8 cellular contexts compared by ENCODE assay signal in the genomic region with DNA sequence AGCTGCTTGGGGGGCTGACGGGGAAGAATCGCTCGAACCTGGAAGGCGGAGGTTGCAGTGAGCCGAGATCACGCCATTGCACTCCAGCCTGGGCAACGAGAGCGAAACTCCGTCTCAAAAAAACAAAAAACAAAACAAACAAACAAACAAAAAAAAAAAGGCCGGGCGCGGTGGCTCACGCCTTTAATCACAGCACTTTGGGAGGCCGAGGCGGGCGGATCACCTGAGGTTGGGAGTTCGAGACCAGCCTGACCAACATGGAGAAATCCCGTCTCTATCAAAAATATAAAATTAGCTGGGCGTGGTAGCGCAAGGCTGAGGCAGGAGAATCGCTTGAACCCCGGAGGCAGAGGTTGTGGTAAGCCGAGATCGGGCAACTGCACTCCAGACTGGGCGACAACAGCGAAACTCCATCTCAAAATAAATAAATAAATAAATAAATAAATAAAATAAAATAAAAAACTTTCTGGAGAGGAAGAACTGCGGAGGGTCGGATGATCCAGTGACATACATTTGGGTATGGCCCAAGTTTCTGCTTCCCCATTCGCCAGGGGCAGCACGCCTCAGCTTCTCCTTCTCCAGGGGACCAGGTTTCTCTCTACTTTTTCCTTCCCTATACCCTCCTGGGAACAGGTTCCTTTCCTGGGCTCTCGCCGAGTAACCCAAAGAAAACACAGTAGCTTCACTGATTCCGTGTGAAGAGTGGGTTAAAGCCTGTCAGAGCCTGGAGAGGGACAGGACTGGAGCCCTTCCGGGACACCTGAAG. TPM values are rescaled to one million over a fixed set of nuclear protein-coding genes. Genes with fewer than 3 reads are reported as not detected.
DNase-seq lines count a peak whose midpoint lies in the region; ATAC-seq and TF ChIP-seq lines count a peak whose summit lies in the region.
"Not testable (repeated sequence)": the region's sequence is repeated elsewhere in the genome, so short reads cannot be mapped to it uniquely, and the experiment has no call there.

No MANE protein-coding gene starts in this region.

- H3K27me3 Mint-ChIP-seq in activated CD8-positive, alpha-beta T cell treated with anti-CD3 and anti-CD28 coated beads for 36 hours: not testable (repeated sequence)

- TF ChIP-seq CTCF in HL-60 (IDR thresholded peaks at IDR 0.05; ENCODE audit: insufficient read depth, low read length); OCI-LY1 (IDR thresholded peaks at IDR 0.05; ENCODE audit: low read length); activated CD8-positive, alpha-beta T cell treated with anti-CD3 and anti-CD28 coated beads for 36 hours (IDR thresholded peaks at IDR 0.05): not testable (repeated sequence)

- H3K4me3 Mint-ChIP-seq in activated CD8-positive, alpha-beta T cell treated with anti-CD3 and anti-CD28 coated beads for 36 hours: peak overlapping the region; percentile 90
- peak overlapping the region; percentile 87 for H3K4me3 Mint-ChIP-seq in stimulated activated effector memory CD8-positive, alpha-beta T cell treated with anti-CD3 and anti-CD28 coated beads, Interleukin-12 subunit alpha, Interleukin-12 subunit beta, amount 100 ng/mL, for 72 hours

- H3K27ac ChIP-seq in BLaER1 (peak overlapping the region; percentile 91), HL-60 (replicated peaks) (peak overlapping the region; percentile 81), cingulate gyrus (ENCODE audit: low read depth, low read length) (peak overlapping the region; percentile 80), muscle layer of duodenum (ENCODE audit: low read length) (peak overlapping the region; percentile 92)
- not testable (repeated sequence) for H3K27ac ChIP-seq in OCI-LY1 (ENCODE audit: low read depth, low read length, poor library complexity, severe bottlenecking)

- peaks cover 32% of the 10 kb centered on the region for H3K4me1 Mint-ChIP-seq in activated CD8-positive, alpha-beta T cell treated with anti-CD3 and anti-CD28 coated beads for 36 hours (ENCODE audit: low read depth)
- peaks cover 40% of the 10 kb centered on the region for H3K4me1 Mint-ChIP-seq in stimulated activated effector memory CD8-positive, alpha-beta T cell treated with anti-CD3 and anti-CD28 coated beads, Interleukin-12 subunit alpha, Interleukin-12 subunit beta, amount 100 ng/mL, for 72 hours

- H3K9me3 ChIP-seq in BLaER1; OCI-LY1 (ENCODE audit: low read length); muscle layer of duodenum (ENCODE audit: control insufficient read depth in 1 of 2, low read length in 2 of 2): not testable (repeated sequence)

- H3F3A ChIP-seq in OCI-LY1 (ENCODE audit: insufficient read depth, low read length): not testable (repeated sequence)

- not testable (repeated sequence) for H3K36me3 Mint-ChIP-seq in activated CD8-positive, alpha-beta T cell treated with anti-CD3 and anti-CD28 coated beads for 36 hours (ENCODE audit: low read depth)
- peaks cover 32% of the 10 kb centered on the region for H3K36me3 Mint-ChIP-seq in stimulated activated effector memory CD8-positive, alpha-beta T cell treated with anti-CD3 and anti-CD28 coated beads, Interleukin-12 subunit alpha, Interleukin-12 subunit beta, amount 100 ng/mL, for 72 hours

- H4K20me1 ChIP-seq in BLaER1: peaks cover 53% of the 10 kb centered on the region
- not testable (repeated sequence) for H4K20me1 ChIP-seq in OCI-LY1 (ENCODE audit: insufficient read depth, low read length)

- H3K4me2 ChIP-seq in BLaER1: peak overlapping the region; percentile 85
- peak overlapping the region; percentile 65 for H3K4me2 ChIP-seq in OCI-LY1 (ENCODE audit: low read length)

- peak; percentile 55 to 65 for DNase-seq in HL-60 (ENCODE audit: low read depth in 1 of 2, low spot score in 1 of 2)
- not testable (repeated sequence) for DNase-seq in activated CD8-positive, alpha-beta T cell treated with anti-CD3 and anti-CD28 coated beads for 36 hours; stimulated activated effector memory CD8-positive, alpha-beta T cell treated with anti-CD3 and anti-CD28 coated beads, Interleukin-12 subunit alpha, Interleukin-12 subunit beta, amount 100 ng/mL, for 72 hours (ENCODE audit: low spot score in 2 of 2)
- DNase-seq in hepatic stellate cell (ENCODE audit: low spot score): peak; percentile 47

- not testable (repeated sequence) for H3K27me3 ChIP-seq in BLaER1; HL-60 (ENCODE audit: insufficient read depth, poor library complexity, severe bottlenecking); OCI-LY1 (ENCODE audit: insufficient read depth, low read length); muscle layer of duodenum (ENCODE audit: low read depth, low read length)

- H2AFZ ChIP-seq in OCI-LY1 (ENCODE audit: low read length): not testable (repeated sequence)

- H3K9me2 ChIP-seq in OCI-LY1 (ENCODE audit: low read depth, low read length): not testable (repeated sequence)

- not testable (repeated sequence) for H3K79me2 ChIP-seq in OCI-LY1 (ENCODE audit: insufficient read depth, low read length)

- peaks cover 31% of the 10 kb centered on the region for H3K4me1 ChIP-seq in BLaER1
- peaks cover 14% of the 10 kb centered on the region for H3K4me1 ChIP-seq in OCI-LY1 (ENCODE audit: insufficient read depth, low read length, severe bottlenecking)
- peaks cover 0 to 28% of the 10 kb centered on the region in 2 donors for H3K4me1 ChIP-seq in muscle layer of duodenum (ENCODE audit: control insufficient read depth in 1 of 2, insufficient read depth in 2 of 2, low read length in 2 of 2)

- peaks cover 21% of the 10 kb centered on the region; the same call in 1 of the 2 replicates for H3K36me3 ChIP-seq in BLaER1
- H3K36me3 ChIP-seq in OCI-LY1 (ENCODE audit: insufficient read depth, low read length); muscle layer of duodenum (ENCODE audit: control insufficient read depth in 1 of 2, insufficient read depth in 2 of 2, low read length in 2 of 2): not testable (repeated sequence)

- H3K27ac Mint-ChIP-seq in activated CD8-positive, alpha-beta T cell treated with anti-CD3 and anti-CD28 coated beads for 36 hours: peak overlapping the region; percentile 94
- H3K27ac Mint-ChIP-seq in stimulated activated effector memory CD8-positive, alpha-beta T cell treated with anti-CD3 and anti-CD28 coated beads, Interleukin-12 subunit alpha, Interleukin-12 subunit beta, amount 100 ng/mL, for 72 hours: peak overlapping the region; percentile 93

- ATAC-seq in activated CD8-positive, alpha-beta T cell treated with anti-CD3 and anti-CD28 coated beads for 36 hours; stimulated activated effector memory CD8-positive, alpha-beta T cell treated with anti-CD3 and anti-CD28 coated beads, Interleukin-12 subunit alpha, Interleukin-12 subunit beta, amount 100 ng/mL, for 72 hours: not testable (repeated sequence)

- not testable (repeated sequence) for H3K9me3 Mint-ChIP-seq in activated CD8-positive, alpha-beta T cell treated with anti-CD3 and anti-CD28 coated beads for 36 hours; stimulated activated effector memory CD8-positive, alpha-beta T cell treated with anti-CD3 and anti-CD28 coated beads, Interleukin-12 subunit alpha, Interleukin-12 subunit beta, amount 100 ng/mL, for 72 hours

- CTCF ChIA-PET in activated CD8-positive, alpha-beta T cell treated with anti-CD3 and anti-CD28 coated beads for 36 hours (lab: Charles Lee): interaction anchor here (1.0 to 3.5 kb wide), 7 partner anchors 9 to 214 kb away, joined by 3 to 25 read pairs (median 4); no protein-coding TSS in a partner anchor

- POLR2A ChIA-PET in activated CD8-positive, alpha-beta T cell treated with anti-CD3 and anti-CD28 coated beads for 36 hours (lab: Charles Lee): interaction anchor here (0.7 to 1.2 kb wide), 6 partner anchors 10 to 236 kb away, joined by 3 to 6 read pairs (median 4); a partner anchor contains a TSS

- H3K9ac ChIP-seq in BLaER1 (peak overlapping the region; percentile 88), OCI-LY1 (ENCODE audit: low read length) (peak overlapping the region; percentile 89)

- intact Hi-C loops in activated CD8-positive, alpha-beta T cell treated with anti-CD3 and anti-CD28 coated beads for 36 hours (cut with micrococcal nuclease): not testable (repeated sequence)

- H3K4me3 ChIP-seq in BLaER1 (peak overlapping the region; percentile 87), HL-60 (replicated peaks; ENCODE audit: insufficient read depth, low read length) (peak overlapping the region; percentile 96), OCI-LY1 (ENCODE audit: low read depth, low read length, poor library complexity, severe bottlenecking) (peak overlapping the region; percentile 83), muscle layer of duodenum (ENCODE audit: low read depth in 1 of 2, low read length in 2 of 2) (peak overlapping the region; percentile 83 to 99)

RNA-seq across cellular contexts. Expression of a gene that starts 0.9 kb away (rescaled TPM):
- total RNA-seq in activated CD8-positive, alpha-beta T cell treated with anti-CD3 and anti-CD28 coated beads for 36 hours: 10 to 100 TPM; 16.2 to 18.4 TPM

RNA-seq across cellular contexts. Expression of a gene that starts 10.1 kb away (rescaled TPM):
- 10 to 100 TPM; 18.0 to 18.1 TPM for total RNA-seq in activated CD8-positive, alpha-beta T cell treated with anti-CD3 and anti-CD28 coated beads for 36 hours
